Comparison of ENCODE assay signal across 9 cellular contexts in genomic region chr2:203928849-203929248, GRCh38. TPM values are rescaled to one million over a fixed set of nuclear protein-coding genes. Genes with fewer than 3 reads are reported as not detected.
DNase-seq lines count a peak whose midpoint lies in the region; ATAC-seq, FAIRE-seq and TF ChIP-seq lines count a peak whose summit lies in the region.
"Had no signal": no experiment of that assay in that cellular context is flagged by ENCODE, and none has a peak within 500 bp of the region (broad histone marks: within the 10 kb centered on the region; RNA-seq: fewer than 3 reads in every experiment).

No MANE protein-coding gene starts in this region.

- no peak overlapping the region for H3K4me2 ChIP-seq in HepG2 (ENCODE audit: low read depth, low read length)

- peak; percentile 18 for DNase-seq in COLO829 (ENCODE audit: low spot score)
- DNase-seq in HT1080 (ENCODE audit: low read depth): peak; percentile 45
- DNase-seq in ascending aorta (ENCODE audit: low spot score in 2 of 2): no peak
- no peak for DNase-seq in HepG2 (ENCODE audit: low spot score)
- DNase-seq in colonic mucosa: no peak
- no peak for DNase-seq in gastrocnemius medialis
- no peak for DNase-seq in NCI-H1048 (lab: John Stamatoyannopoulos, UW)
- DNase-seq: body of pancreas had no signal

- intact Hi-C loops in ascending aorta (cut with DNase I) (loop anchor here (5.0 to 10.0 kb wide), 2 partner anchors 93 to 326 kb away; no protein-coding TSS in a partner anchor), HepG2 (cut with micrococcal nuclease; ENCODE audit: unreplicated experiment) (no loop called here), colonic mucosa (cut with DNase I) (no loop called here), gastrocnemius medialis (cut with DNase I; ENCODE audit: low total_unique reads) (no loop called here)

- H3K4me1 ChIP-seq in ascending aorta (peaks cover 0 to 9% of the 10 kb centered on the region in 2 donors), HepG2 (ENCODE audit: insufficient read depth, low read length) (no peaks in the 10 kb centered on the region), colonic mucosa (no peaks in the 10 kb centered on the region), gastrocnemius medialis (no peaks in the 10 kb centered on the region)
- H3K4me1 ChIP-seq: body of pancreas had no signal

- H3K36me3 ChIP-seq in ascending aorta (no peaks in the 10 kb centered on the region), HepG2 (replicated peaks in 1 of 2; ENCODE audit: control insufficient read depth in 1 of 2, insufficient read depth in 2 of 2, low read length in 2 of 2) (no peaks in the 10 kb centered on the region), colonic mucosa (no peaks in the 10 kb centered on the region), gastrocnemius medialis (no peaks in the 10 kb centered on the region)

- POLR2A ChIA-PET in HepG2 (lab: Yijun Ruan, JAX): no interaction called here

- H3K9me3 ChIP-seq in ascending aorta (no peaks in the 10 kb centered on the region), HepG2 (ENCODE audit: low read length) (no peaks in the 10 kb centered on the region), colonic mucosa (no peaks in the 10 kb centered on the region), gastrocnemius medialis (no peaks in the 10 kb centered on the region)
- H3K9me3 ChIP-seq: body of pancreas had no signal

- no TSS peak for BruUV-seq in HepG2 (replicated peaks; lab: Mats Ljungman, UMichigan)

- H3K9ac ChIP-seq in HepG2 (ENCODE audit: insufficient read depth, low read depth, low read length): no peak overlapping the region
- H3K9ac ChIP-seq in colonic mucosa (ENCODE audit: low read depth in 2 of 2, low read length in 2 of 2): no peak overlapping the region

- CTCF ChIA-PET in HepG2 (lab: Yijun Ruan, JAX; ENCODE audit: low intra/inter-chr PET ratio, low total read pairs): no interaction called here

- TF ChIP-seq CTCF in ascending aorta (IDR thresholded peaks at IDR 0.05) (peak in 2 of 3 experiments; percentile 22 to 48), HepG2 (CRISPR knock-in tag; IDR thresholded peaks at IDR 0.05) (0 out of 2 replicates have a peak, but pooled peaks have one; percentile 9), colonic mucosa (IDR thresholded peaks at IDR 0.05) (no peak), gastrocnemius medialis (IDR thresholded peaks at IDR 0.05 in 4 of 5, conservative IDR thresholded peaks at IDR 0.05 in 1 of 5) (no peak)

- H3K27me3 ChIP-seq in ascending aorta: no peaks in the 10 kb centered on the region
- H3K27me3 ChIP-seq in HepG2 (ENCODE audit: control insufficient read depth in 1 of 2, insufficient read depth in 2 of 2, low read length in 2 of 2): 0 out of 5 replicates have a peak, but pooled peaks cover 0 to 8% of the 10 kb centered on the region in 2 experiments
- H3K27me3 ChIP-seq in colonic mucosa: no peaks in the 10 kb centered on the region
- no peaks in the 10 kb centered on the region for H3K27me3 ChIP-seq in gastrocnemius medialis
- H3K27me3 ChIP-seq: body of pancreas had no signal

- no peak overlapping the region for H2AFZ ChIP-seq in HepG2 (ENCODE audit: low read length)

- no peaks in the 10 kb centered on the region for H4K20me1 ChIP-seq in HepG2 (ENCODE audit: insufficient read depth, low read length)

- TF ChIP-seq POLR2A in HepG2 (IDR thresholded peaks at IDR 0.05; ENCODE audit: insufficient read depth in 1 of 2, low read depth in 2 of 2, low read length in 2 of 2) (no peak), gastrocnemius medialis (IDR thresholded peaks at IDR 0.05) (no peak)

- TF ChIP-seq EP300 in HepG2 (IDR thresholded peaks at IDR 0.05; ENCODE audit: low read depth in 2 of 2, low read length in 2 of 2) (no peak), HepG2 (CRISPR knock-in tag; IDR thresholded peaks at IDR 0.05; ENCODE audit: borderline replicate concordance) (no peak)

- no peak overlapping the region for H3K27ac ChIP-seq in ascending aorta
- no peak overlapping the region for H3K27ac ChIP-seq in HepG2 (ENCODE audit: extremely low read length, insufficient read depth, low read length)
- H3K27ac ChIP-seq in colonic mucosa: no peak overlapping the region
- H3K27ac ChIP-seq in gastrocnemius medialis: no peak overlapping the region
- H3K27ac ChIP-seq: body of pancreas had no signal

- H3K79me2 ChIP-seq in HepG2 (ENCODE audit: insufficient read depth, low read length): no peaks in the 10 kb centered on the region

- ATAC-seq in HepG2 (no peak), gastrocnemius medialis (no peak), GM19397 (IDR thresholded peaks at IDR 0.05; ENCODE audit: unreplicated experiment) (no peak)
- ATAC-seq: body of pancreas had no signal

- H3K4me3 ChIP-seq in ascending aorta (no peak overlapping the region), HepG2 (replicated peaks in 1 of 3; ENCODE audit: insufficient read depth in 1 of 3, low read depth in 2 of 3, low read length in 3 of 3) (no peak overlapping the region), colonic mucosa (no peak overlapping the region), gastrocnemius medialis (no peak overlapping the region)
- H3K4me3 ChIP-seq: body of pancreas had no signal

- in situ Hi-C loops in HepG2 (cut with HindIII; ENCODE audit: extremely low pct_ligation_motif_present, low pct_unique_long_range_greater_than_20kb) (no loop called here), gastrocnemius medialis (cut with MboI; ENCODE audit: low sequenced_read_pairs in 4 of 4) (no loop called here)

- no peak for FAIRE-seq in HepG2 (lab: Jason Lieb, UNC)

- TF ChIP-seq RAD21 in HepG2 (CRISPR knock-in tag; IDR thresholded peaks at IDR 0.05): no peak

TF ChIP-seq in HepG2, 621 proteins besides CTCF, POLR2A, EP300 and RAD21 (continues in another document):
- no peak for TF ChIP-seq ZNF503 (CRISPR knock-in tag; IDR thresholded peaks at IDR 0.05)

RNA-seq across cellular contexts. Expression of gene ICOS, which starts 7.7 kb away (rescaled TPM):
- not detected in 2 replicates for total RNA-seq in HT1080 (2014; rRNA removed; shearing (Covaris generic))
- polyA plus RNA-seq in HT1080 (2015; cell fraction: cytosol; rRNA removed): not detected in 2 replicates
- polyA plus RNA-seq in HT1080 (2015; cell fraction: nucleus; rRNA removed): not detected in 2 replicates
- not detected for total RNA-seq in ascending aorta
- total RNA-seq in HepG2 (2016; rRNA removed; fragmentation: Illumina TruSeq; extraction: Trizol): not detected in 2 replicates
- total RNA-seq in HepG2 (2016; cell fraction: cytosol; rRNA removed; fragmentation: Illumina TruSeq; extraction: Trizol; ENCODE audit: low read depth): not detected in 2 replicates
- total RNA-seq in HepG2 (2016; cell fraction: insoluble cytoplasmic fraction; rRNA removed; fragmentation: Illumina TruSeq; extraction: Trizol): not detected in 2 replicates
- not detected in 2 replicates for total RNA-seq in HepG2 (2016; cell fraction: membrane; rRNA removed; fragmentation: Illumina TruSeq; extraction: Trizol)
- total RNA-seq in HepG2 (2016; cell fraction: nucleus; rRNA removed; fragmentation: Illumina TruSeq; extraction: Trizol): not detected in 2 replicates
- polyA plus RNA-seq in HepG2 (2011; rRNA removed): 0.03 TPM in 1 of 2 replicates, not detected in the other
- not detected in 2 replicates for polyA plus RNA-seq in HepG2 (2011; cell fraction: cytosol; rRNA removed)
- not detected in 2 replicates for polyA plus RNA-seq in HepG2 (2011; cell fraction: nucleus; rRNA removed)
- not detected in 2 replicates for polyA plus RNA-seq in HepG2 (2012)
- polyA plus RNA-seq in HepG2 (2016; cell fraction: cytosol; fragmentation: Illumina TruSeq; extraction: Trizol; ENCODE audit: low read depth): not detected in 2 replicates
- polyA plus RNA-seq in HepG2 (2016; cell fraction: insoluble cytoplasmic fraction; fragmentation: Illumina TruSeq; extraction: Trizol; ENCODE audit: low read depth): not detected in 2 replicates
- not detected in 2 replicates for polyA plus RNA-seq in HepG2 (2016; cell fraction: membrane; fragmentation: Illumina TruSeq; extraction: Trizol; ENCODE audit: low read depth)
- not detected in 2 replicates for polyA plus RNA-seq in HepG2 (2016; cell fraction: nucleus; fragmentation: Illumina TruSeq; extraction: Trizol; ENCODE audit: insufficient read depth, low read depth)
- polyA minus RNA-seq in HepG2 (2011; rRNA and poly(A)+ RNA removed; ENCODE audit: low replicate concordance): not detected in 2 replicates
- not detected in 2 replicates for polyA minus RNA-seq in HepG2 (2011; cell fraction: cytosol; rRNA and poly(A)+ RNA removed)
- not detected in 2 replicates for polyA minus RNA-seq in HepG2 (2011; cell fraction: nucleus; rRNA and poly(A)+ RNA removed)
- total RNA-seq in colonic mucosa: under 1 TPM; 0.32 to 0.69 TPM
- not detected for total RNA-seq in gastrocnemius medialis
- total RNA-seq: body of pancreas had no signal

Comparison
In these comparisons a context has a peak if more than half of its experiments do, and no peak if none do; other contexts are left out.
1. DNase-seq: peak in COLO829 (single experiment) and HT1080 (single experiment); none in ascending aorta (0 of 2), HepG2 (single experiment), colonic mucosa (single experiment), gastrocnemius medialis (0 of 2) and NCI-H1048 (single experiment).
2. CTCF ChIP-seq: peak in ascending aorta (2 of 3) and HepG2 (single experiment); none in colonic mucosa (single experiment) and gastrocnemius medialis (0 of 5).